In genomic region chr1:1908506-1908791, GRCh38 we compare ENCODE assay signal across 1 cellular context.
TF ChIP-seq lines count a peak whose summit lies in the region.

No MANE protein-coding gene starts in this region.

TF ChIP-seq in HepG2, 621 proteins besides CTCF, POLR2A, EP300 and RAD21 (continued from another document):
- TF ChIP-seq ZNF574 (CRISPR knock-in tag; IDR thresholded peaks at IDR 0.05): 0 out of 2 replicates have a peak, but pooled peaks have one; percentile 11
- no peak for TF ChIP-seq HBP1 (CRISPR knock-in tag; IDR thresholded peaks at IDR 0.05; ENCODE audit: low read depth)
- no peak for TF ChIP-seq IRF2 (CRISPR knock-in tag; IDR thresholded peaks at IDR 0.05)
- TF ChIP-seq NFKB2 (CRISPR knock-in tag; IDR thresholded peaks at IDR 0.05; ENCODE audit: borderline replicate concordance): 0 out of 2 replicates have a peak, but pooled peaks have one; percentile 8
- TF ChIP-seq SALL2 (CRISPR knock-in tag; IDR thresholded peaks at IDR 0.05): 0 out of 2 replicates have a peak, but pooled peaks have one; percentile 35
- no peak for TF ChIP-seq BCL3 (CRISPR knock-in tag; IDR thresholded peaks at IDR 0.05)
- TF ChIP-seq TEAD3 (CRISPR knock-in tag; optimal IDR thresholded peaks at IDR 0.05; ENCODE audit: borderline replicate concordance): no peak
- 0 out of 2 replicates have a peak, but pooled peaks have one; percentile 23 for TF ChIP-seq PATZ1 (CRISPR knock-in tag; IDR thresholded peaks at IDR 0.05)
- no peak for TF ChIP-seq ZBTB33 (CRISPR knock-in tag; IDR thresholded peaks at IDR 0.05)
- peak; percentile 33 for TF ChIP-seq AGO2 (optimal IDR thresholded peaks at IDR 0.05; ENCODE audit: low read depth, low read length)
- TF ChIP-seq ASH2L (IDR thresholded peaks at IDR 0.05; ENCODE audit: insufficient read length, low read depth, low read length): no peak
- no peak for TF ChIP-seq ZNF619 (CRISPR knock-in tag; IDR thresholded peaks at IDR 0.05)
- no peak for TF ChIP-seq POLR2AphosphoS5 (IDR thresholded peaks at IDR 0.05; ENCODE audit: low read depth, low read length)
- no peak for TF ChIP-seq FOXA1 (IDR thresholded peaks at IDR 0.05)
- TF ChIP-seq FOXA1 (CRISPR knock-in tag; IDR thresholded peaks at IDR 0.05): no peak
- 0 out of 2 replicates have a peak, but pooled peaks have one; percentile 8 for TF ChIP-seq ZBTB38 (CRISPR knock-in tag; IDR thresholded peaks at IDR 0.05)
- TF ChIP-seq ZSCAN25 (CRISPR knock-in tag; IDR thresholded peaks at IDR 0.05): peak; percentile 7; the same call in 1 of the 2 replicates
- TF ChIP-seq ZNF646 (CRISPR knock-in tag; IDR thresholded peaks at IDR 0.05): no peak
- TF ChIP-seq ZNF296 (CRISPR knock-in tag; conservative IDR thresholded peaks at IDR 0.05): 0 out of 2 replicates have a peak, but pooled peaks have one; percentile 39
- TF ChIP-seq ZNF468 (CRISPR knock-in tag; IDR thresholded peaks at IDR 0.05): no peak
- no peak for TF ChIP-seq NFE2L1 (CRISPR knock-in tag; IDR thresholded peaks at IDR 0.05; ENCODE audit: borderline replicate concordance)
- TF ChIP-seq ATF4 (CRISPR knock-in tag; IDR thresholded peaks at IDR 0.05): no peak
- no peak for TF ChIP-seq ZNF17 (CRISPR knock-in tag; IDR thresholded peaks at IDR 0.05)
- no peak for TF ChIP-seq ZNF724P (CRISPR knock-in tag; IDR thresholded peaks at IDR 0.05; ENCODE audit: borderline replicate concordance)
- no peak for TF ChIP-seq ZSCAN20 (CRISPR knock-in tag; IDR thresholded peaks at IDR 0.05; ENCODE audit: borderline replicate concordance)
- TF ChIP-seq FOSL1 (CRISPR knock-in tag; IDR thresholded peaks at IDR 0.05; ENCODE audit: borderline replicate concordance): no peak
- TF ChIP-seq TBX3 (IDR thresholded peaks at IDR 0.05; ENCODE audit: borderline replicate concordance): no peak
- no peak for TF ChIP-seq HIVEP1 (CRISPR knock-in tag; IDR thresholded peaks at IDR 0.05)
- no peak for TF ChIP-seq CREB3 (CRISPR knock-in tag; IDR thresholded peaks at IDR 0.05)
- TF ChIP-seq NFATC3 (CRISPR knock-in tag; IDR thresholded peaks at IDR 0.05): no peak
- no peak for TF ChIP-seq ADNP (CRISPR knock-in tag; IDR thresholded peaks at IDR 0.05)
- TF ChIP-seq KMT2B (CRISPR knock-in tag; IDR thresholded peaks at IDR 0.05): no peak
- TF ChIP-seq ISX (CRISPR knock-in tag; conservative IDR thresholded peaks at IDR 0.05): no peak
- TF ChIP-seq ZC3H4 (CRISPR knock-in tag; IDR thresholded peaks at IDR 0.05; ENCODE audit: borderline replicate concordance): no peak
- no peak for TF ChIP-seq KAT8 (CRISPR knock-in tag; IDR thresholded peaks at IDR 0.05)
